In genomic region chr22:17570851-17571631, GRCh38 we compare ENCODE assay signal across 11 cellular contexts. TPM values are rescaled to one million over a fixed set of nuclear protein-coding genes. Genes with fewer than 3 reads are reported as not detected.
DNase-seq lines count a peak whose midpoint lies in the region; ATAC-seq and TF ChIP-seq lines count a peak whose summit lies in the region.
"Had no signal": no experiment of that assay in that cellular context is flagged by ENCODE, and none has a peak within 500 bp of the region (broad histone marks: within the 10 kb centered on the region; RNA-seq: fewer than 3 reads in every experiment).

No MANE protein-coding gene starts in this region.

- peak overlapping the region; percentile 75 to 79 for H3K27ac ChIP-seq in tibial artery

- H3K4me1 ChIP-seq in tibial artery: peaks cover 4 to 28% (median 22%) of the 10 kb centered on the region in 4 donors

- no peaks in the 10 kb centered on the region for H3K9me3 Mint-ChIP-seq in T-helper 2 cell treated with Interferon-gamma antibody and Interleukin-4, amounts not matched to agents 5 μg/mL and 100 μg/mL, for 36 hours
- H3K9me3 Mint-ChIP-seq: IgD-negative memory B cell; stimulated activated naive B cell treated with anti-CD40 and anti-IgM and Interleukin-4, amounts not matched to agents 10 μg/mL and 1 μg/mL and 100 μg/mL, for 72 hours had no signal

- H3K4me3 ChIP-seq in tibial artery: peak overlapping the region; percentile 38 to 53

- no peaks in the 10 kb centered on the region for H3K27me3 ChIP-seq in tibial artery

- H3K9me3 ChIP-seq in tibial artery: no peaks in the 10 kb centered on the region

- H3K36me3 Mint-ChIP-seq in T-helper 2 cell treated with Interferon-gamma antibody and Interleukin-4, amounts not matched to agents 5 μg/mL and 100 μg/mL, for 36 hours (ENCODE audit: low read depth): no peaks in the 10 kb centered on the region
- H3K36me3 Mint-ChIP-seq: IgD-negative memory B cell; stimulated activated naive B cell treated with anti-CD40 and anti-IgM and Interleukin-4, amounts not matched to agents 10 μg/mL and 1 μg/mL and 100 μg/mL, for 72 hours had no signal

- H3K4me3 Mint-ChIP-seq in T-helper 2 cell treated with Interferon-gamma antibody and Interleukin-4, amounts not matched to agents 5 μg/mL and 100 μg/mL, for 36 hours: no peak overlapping the region
- H3K4me3 Mint-ChIP-seq: IgD-negative memory B cell; stimulated activated naive B cell treated with anti-CD40 and anti-IgM and Interleukin-4, amounts not matched to agents 10 μg/mL and 1 μg/mL and 100 μg/mL, for 72 hours had no signal

- TF ChIP-seq CTCF in tibial artery (IDR thresholded peaks at IDR 0.05): no peak

- no peaks in the 10 kb centered on the region for H3K36me3 ChIP-seq in tibial artery

- DNase-seq in RPMI7951 (ENCODE audit: low read depth) (peak; percentile 82), middle frontal gyrus (ENCODE audit: extremely low spot score, low spot score) (peak; percentile 21), tibial artery (peak; percentile 78 to 90), GF-D8 (lab: John Stamatoyannopoulos, UW) (no peak)
- DNase-seq in stimulated activated CD4-positive, alpha-beta T cell treated with anti-CD3 and anti-CD28 coated beads, Interleukin-2, amount 100 ng/mL, for 24 hours: no peak
- no peak for DNase-seq in T-helper 2 cell treated with Interferon-gamma antibody and Interleukin-4, amounts not matched to agents 5 μg/mL and 100 μg/mL, for 36 hours (ENCODE audit: low spot score)
- DNase-seq: stimulated activated naive B cell treated with anti-CD40 and anti-IgM and Interleukin-4, amounts not matched to agents 10 μg/mL and 1 μg/mL and 100 μg/mL, for 72 hours had no signal

- intact Hi-C loops in tibial artery (cut with DNase I; ENCODE audit: low total_unique reads): no loop called here

- ATAC-seq in esophagus mucosa: peak; percentile 59
- ATAC-seq in HG03280 (IDR thresholded peaks at IDR 0.05; ENCODE audit: unreplicated experiment): no peak
- ATAC-seq: activated CD4-positive, CD25-positive, alpha-beta regulatory T cell treated with anti-CD3 and anti-CD28 coated beads, Interleukin-2, amount 50 U/mL, for 24 hours; stimulated activated naive B cell treated with anti-CD40 and anti-IgM and Interleukin-4, amounts not matched to agents 10 μg/mL and 1 μg/mL and 100 μg/mL, for 72 hours had no signal

- H3K4me1 Mint-ChIP-seq in T-helper 2 cell treated with Interferon-gamma antibody and Interleukin-4, amounts not matched to agents 5 μg/mL and 100 μg/mL, for 36 hours (ENCODE audit: low read depth): no peaks in the 10 kb centered on the region
- H3K4me1 Mint-ChIP-seq: IgD-negative memory B cell; stimulated activated naive B cell treated with anti-CD40 and anti-IgM and Interleukin-4, amounts not matched to agents 10 μg/mL and 1 μg/mL and 100 μg/mL, for 72 hours had no signal

- no peak overlapping the region for H3K27ac Mint-ChIP-seq in T-helper 2 cell treated with Interferon-gamma antibody and Interleukin-4, amounts not matched to agents 5 μg/mL and 100 μg/mL, for 36 hours
- H3K27ac Mint-ChIP-seq: stimulated activated naive B cell treated with anti-CD40 and anti-IgM and Interleukin-4, amounts not matched to agents 10 μg/mL and 1 μg/mL and 100 μg/mL, for 72 hours had no signal

- H3K27me3 Mint-ChIP-seq in T-helper 2 cell treated with Interferon-gamma antibody and Interleukin-4, amounts not matched to agents 5 μg/mL and 100 μg/mL, for 36 hours (ENCODE audit: low read depth): no peaks in the 10 kb centered on the region

RNA-seq across cellular contexts. Expression of gene SLC25A18, which starts 7.7 kb away (rescaled TPM):
- not detected in 2 replicates for total RNA-seq in RPMI7951 (2014; rRNA removed; shearing (Covaris generic))
- 0.08 TPM for total RNA-seq in esophagus mucosa

RNA-seq across cellular contexts. Expression of gene ATP6V1E1, which starts 57.5 kb away (rescaled TPM):
- total RNA-seq in RPMI7951 (2014; rRNA removed; shearing (Covaris generic)): 126 and 134 TPM in 2 replicates
- 87.6 TPM for total RNA-seq in esophagus mucosa

Comparison
In these comparisons a context has a peak if more than half of its experiments do, and no peak if none do; other contexts are left out.
1. DNase-seq: peak in RPMI7951 (single experiment), middle frontal gyrus (single experiment) and tibial artery (2 of 2); none in stimulated activated CD4-positive, alpha-beta T cell treated with anti-CD3 and anti-CD28 coated beads, Interleukin-2, amount 100 ng/mL, for 24 hours (0 of 2), GF-D8 (single experiment) and T-helper 2 cell treated with Interferon-gamma antibody and Interleukin-4, amounts not matched to agents 5 μg/mL and 100 μg/mL, for 36 hours (single experiment).